In the genomic region with DNA sequence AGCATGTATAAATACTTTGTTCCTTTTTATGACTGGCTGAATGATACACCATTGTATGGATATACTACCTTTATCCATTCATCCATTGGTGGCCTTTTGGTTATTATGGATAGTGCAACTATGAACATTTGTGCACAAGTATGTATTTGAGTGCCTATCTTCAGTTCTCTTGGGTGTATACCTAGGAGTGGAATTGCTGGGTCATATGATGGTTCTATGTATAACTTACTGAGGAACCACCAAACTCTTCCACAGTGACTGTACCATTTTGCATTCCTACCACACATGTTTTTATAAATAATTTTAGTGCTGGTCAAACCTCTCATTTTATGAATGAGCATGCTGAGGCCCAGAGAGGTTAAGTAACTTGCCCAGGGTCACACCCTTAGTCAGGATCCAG, we compare ENCODE assay signal across 33 cellular contexts.
"Had no signal": no experiment of that assay in that cellular context is flagged by ENCODE, and none has a peak within 500 bp of the region (broad histone marks: within the 10 kb centered on the region; RNA-seq: fewer than 3 reads in every experiment).

No MANE protein-coding gene starts in this region.

- H3K9me3 ChIP-seq: adrenal gland, body of pancreas, breast epithelium, colonic mucosa, gastrocnemius medialis, heart right ventricle had no signal

- H3K9me3 Mint-ChIP-seq: activated B cell treated with CpG ODN at 0.5 μM for 24 hours; activated CD8-positive, alpha-beta T cell treated with anti-CD3 and anti-CD28 coated beads for 36 hours; activated naive CD4-positive, alpha-beta T cell treated with anti-CD3 and anti-CD28 coated beads for 36 hours; activated naive CD4-positive, alpha-beta T cell treated with anti-CD3 and anti-CD28 coated beads, Interleukin-2, amount 50 U/mL, for 24 hours; activated naive CD8-positive, alpha-beta T cell treated with anti-CD3 and anti-CD28 coated beads for 36 hours; activated naive CD8-positive, alpha-beta T cell treated with anti-CD3 and anti-CD28 coated beads, Interleukin-2, amount 50 U/mL, for 24 hours; activated T-helper 1 cell treated with anti-CD3 and anti-CD28 coated beads, Interleukin-12 subunit alpha, Interleukin-12 subunit beta, Interleukin-2, Interleukin-4 antibody, amounts not matched to agents 30 ng/mL and 10 ng/mL and 1 ng/mL, durations not matched to agents 14 hours and 24 hours and 36 hours; activated T-helper 2 cell treated with anti-CD3 and anti-CD28 coated beads, Interferon-gamma antibody, Interleukin-2, Interleukin-4, amounts not matched to agents 10 μg/mL and 5 μg/mL and 100 μg/mL, durations not matched to agents 14 hours and 24 hours and 36 hours; T-helper 2 cell treated with Interferon-gamma antibody and Interleukin-4, amounts not matched to agents 5 μg/mL and 100 μg/mL, for 36 hours had no signal

- H3K27ac Mint-ChIP-seq: activated B cell treated with CpG ODN at 0.5 μM for 24 hours; activated CD8-positive, alpha-beta memory T cell treated with anti-CD3 and anti-CD28 coated beads, Interleukin-2, amount 10 ng/mL, durations not matched to agents 7 days and 5 days; activated CD8-positive, alpha-beta T cell treated with anti-CD3 and anti-CD28 coated beads for 36 hours; activated naive CD4-positive, alpha-beta T cell treated with anti-CD3 and anti-CD28 coated beads for 36 hours; activated naive CD4-positive, alpha-beta T cell treated with anti-CD3 and anti-CD28 coated beads, Interleukin-2, amount 50 U/mL, for 24 hours; activated naive CD8-positive, alpha-beta T cell treated with anti-CD3 and anti-CD28 coated beads for 36 hours; activated naive CD8-positive, alpha-beta T cell treated with anti-CD3 and anti-CD28 coated beads, Interleukin-2, amount 50 U/mL, for 24 hours; activated T-helper 1 cell treated with anti-CD3 and anti-CD28 coated beads, Interleukin-12 subunit alpha, Interleukin-12 subunit beta, Interleukin-2, Interleukin-4 antibody, amounts not matched to agents 30 ng/mL and 10 ng/mL and 1 ng/mL, durations not matched to agents 14 hours and 24 hours and 36 hours; activated T-helper 2 cell treated with anti-CD3 and anti-CD28 coated beads, Interferon-gamma antibody, Interleukin-2, Interleukin-4, amounts not matched to agents 10 μg/mL and 5 μg/mL and 100 μg/mL, durations not matched to agents 14 hours and 24 hours and 36 hours; T-helper 17 cell; T-helper 2 cell treated with Interferon-gamma antibody and Interleukin-4, amounts not matched to agents 5 μg/mL and 100 μg/mL, for 36 hours had no signal

- H3K27me3 Mint-ChIP-seq: activated B cell treated with CpG ODN at 0.5 μM for 24 hours; activated naive CD4-positive, alpha-beta T cell treated with anti-CD3 and anti-CD28 coated beads, Interleukin-2, amount 50 U/mL, for 24 hours; activated naive CD8-positive, alpha-beta T cell treated with anti-CD3 and anti-CD28 coated beads for 36 hours; activated naive CD8-positive, alpha-beta T cell treated with anti-CD3 and anti-CD28 coated beads, Interleukin-2, amount 50 U/mL, for 24 hours; T-helper 17 cell had no signal

- H3K4me1 ChIP-seq: breast epithelium had no signal

- H3K4me3 ChIP-seq: adrenal gland, body of pancreas, breast epithelium, cardiac muscle cell, colonic mucosa, gastrocnemius medialis, heart right ventricle had no signal

- ATAC-seq: activated CD4-positive, CD25-positive, alpha-beta regulatory T cell treated with anti-CD3 and anti-CD28 coated beads, Interleukin-2, amount 50 U/mL, for 24 hours; activated CD8-positive, alpha-beta memory T cell treated with anti-CD3 and anti-CD28 coated beads, Interleukin-2, amount 10 ng/mL, durations not matched to agents 7 days and 5 days; activated CD8-positive, alpha-beta T cell treated with anti-CD3 and anti-CD28 coated beads for 36 hours; activated naive CD8-positive, alpha-beta T cell treated with anti-CD3 and anti-CD28 coated beads, Interleukin-2, amount 50 U/mL, for 24 hours; esophagus mucosa; gastrocnemius medialis; heart right ventricle; T-helper 17 cell had no signal

- H3K27me3 ChIP-seq: adrenal gland, body of pancreas, breast epithelium, cardiac muscle cell, colonic mucosa, gastrocnemius medialis had no signal

- H3K36me3 Mint-ChIP-seq: activated naive CD4-positive, alpha-beta T cell treated with anti-CD3 and anti-CD28 coated beads, Interleukin-2, amount 50 U/mL, for 24 hours had no signal

- H3K4me3 Mint-ChIP-seq: activated B cell treated with CpG ODN at 0.5 μM for 24 hours; activated CD8-positive, alpha-beta memory T cell treated with anti-CD3 and anti-CD28 coated beads, Interleukin-2, amount 10 ng/mL, durations not matched to agents 7 days and 5 days; activated CD8-positive, alpha-beta T cell treated with anti-CD3 and anti-CD28 coated beads for 36 hours; activated naive CD4-positive, alpha-beta T cell treated with anti-CD3 and anti-CD28 coated beads for 36 hours; activated naive CD8-positive, alpha-beta T cell treated with anti-CD3 and anti-CD28 coated beads for 36 hours; activated naive CD8-positive, alpha-beta T cell treated with anti-CD3 and anti-CD28 coated beads, Interleukin-2, amount 50 U/mL, for 24 hours; activated T-helper 1 cell treated with anti-CD3 and anti-CD28 coated beads, Interleukin-12 subunit alpha, Interleukin-12 subunit beta, Interleukin-2, Interleukin-4 antibody, amounts not matched to agents 30 ng/mL and 10 ng/mL and 1 ng/mL, durations not matched to agents 14 hours and 24 hours and 36 hours; T-helper 17 cell; T-helper 2 cell treated with Interferon-gamma antibody and Interleukin-4, amounts not matched to agents 5 μg/mL and 100 μg/mL, for 36 hours had no signal

- H3K27ac ChIP-seq: adrenal gland, breast epithelium, cardiac muscle cell, colonic mucosa, gastrocnemius medialis, heart right ventricle, WERI-Rb-1 had no signal

- DNase-seq: activated B cell treated with CpG ODN at 0.5 μM for 24 hours; activated CD4-positive, alpha-beta T cell treated with anti-CD3 and anti-CD28 coated beads for 48 hours; activated CD4-positive, alpha-beta T cell treated with anti-CD3 and anti-CD28 coated beads, Interleukin-2, amount 50 U/mL, for 1 hour; activated CD4-positive, alpha-beta T cell treated with anti-CD3 and anti-CD28 coated beads, Interleukin-2, amount 50 U/mL, for 48 hours; activated CD8-positive, alpha-beta memory T cell treated with anti-CD3 and anti-CD28 coated beads, Interleukin-2, amount 10 ng/mL, durations not matched to agents 7 days and 5 days; activated CD8-positive, alpha-beta memory T cell treated with anti-CD3 and anti-CD28 coated beads, Interleukin-2, amount 50 U/mL, for 4 hours; activated CD8-positive, alpha-beta T cell treated with anti-CD3 and anti-CD28 coated beads for 36 hours; activated effector memory CD4-positive, alpha-beta T cell treated with anti-CD3 and anti-CD28 coated beads, Interleukin-2, amount 50 U/mL, for 16 hours; activated naive CD4-positive, alpha-beta T cell treated with anti-CD3 and anti-CD28 coated beads for 36 hours; activated naive CD8-positive, alpha-beta T cell treated with anti-CD3 and anti-CD28 coated beads for 36 hours; activated naive CD8-positive, alpha-beta T cell treated with anti-CD3 and anti-CD28 coated beads, Interleukin-2, amount 50 U/mL, for 24 hours; activated T-cell treated with anti-CD3 and anti-CD28 coated beads, Interleukin-2, amount 50 U/mL, for 1 hour; activated T-cell treated with anti-CD3 and anti-CD28 coated beads, Interleukin-2, amount 50 U/mL, for 48 hours; aorta; central memory CD4-positive, alpha-beta T cell; effector CD8-positive, alpha-beta T cell; gastrocnemius medialis; heart right ventricle; T-helper 1 cell; T-helper 17 cell; T1000; WERI-Rb-1 had no signal

- H3K36me3 ChIP-seq: adrenal gland, breast epithelium, cardiac muscle cell, colonic mucosa, gastrocnemius medialis, heart right ventricle had no signal
